22 cellular contexts compared by ENCODE assay signal in genomic region chr17:7137182-7137943, GRCh38. TPM values are rescaled to one million over a fixed set of nuclear protein-coding genes. Genes with fewer than 3 reads are reported as not detected.
DNase-seq lines count a peak whose midpoint lies in the region; ATAC-seq, FAIRE-seq and TF ChIP-seq lines count a peak whose summit lies in the region.
"Had no signal": no experiment of that assay in that cellular context is flagged by ENCODE, and none has a peak within 500 bp of the region (broad histone marks: within the 10 kb centered on the region; RNA-seq: fewer than 3 reads in every experiment).

No MANE protein-coding gene starts in this region.

- TF ChIP-seq POLR2A in endothelial cell of umbilical vein (IDR thresholded peaks at IDR 0.05; ENCODE audit: low read depth, low read length) (no peak), spleen (IDR thresholded peaks at IDR 0.05) (no peak)

- H2BK15ac ChIP-seq in mesendoderm (replicated peaks; ENCODE audit: low read depth) = no peak overlapping the region

- 37 to 54% (median 41%) methylated on average over 13 of the region's 13 CpGs for WGBS in spleen, 5 donors
- WGBS in mesendoderm (ENCODE audit: extremely low coverage, insufficient coverage, low lambda C conversion rate) = no CpG with 5 or more reads among the region's 13 CpGs

- dilution Hi-C loops in endothelial cell of umbilical vein (cut with MboI; ENCODE audit: extremely low pct_ligation_motif_present, low sequenced_read_pairs) = no loop called here

- no peak overlapping the region for H3K23ac ChIP-seq in mesendoderm (ENCODE audit: low read length)

- H3K27me3 ChIP-seq in endothelial cell of umbilical vein (ENCODE audit: control insufficient read depth in 2 of 2, insufficient read depth in 2 of 2, low read length in 2 of 2) = peaks cover 0 to 2% of the 10 kb centered on the region in 2 experiments
- peaks cover 9% of the 10 kb centered on the region for H3K27me3 ChIP-seq in lower lobe of right lung (ENCODE audit: low read depth)
- H3K27me3 ChIP-seq in spleen (replicated peaks in 1 of 7) = peaks cover 0 to 47% (median 8%) of the 10 kb centered on the region in 7 donors
- H3K27me3 ChIP-seq in mesendoderm (ENCODE audit: insufficient read depth, low read length, poor library complexity) = no peaks in the 10 kb centered on the region

- H3K4ac ChIP-seq in mesendoderm (ENCODE audit: low read depth, low read length) = no peak overlapping the region

- H3K18ac ChIP-seq in mesendoderm (ENCODE audit: low read length) = no peak overlapping the region

- intact Hi-C loops in endothelial cell of umbilical vein (cut with micrococcal nuclease) (loop anchor here (5.0 kb wide), 2 partner anchors 160 to 225 kb away; no protein-coding TSS in a partner anchor), lower lobe of right lung (cut with DNase I) (loop anchor here (5.0 kb wide), 1 partner anchor 85 kb away; no protein-coding TSS in a partner anchor), spleen (cut with DNase I; ENCODE audit: low total_unique reads) (loop anchor here (2.0 to 5.0 kb wide), 2 partner anchors 85 to 225 kb away; no protein-coding TSS in a partner anchor)

- H2AFZ ChIP-seq in endothelial cell of umbilical vein (ENCODE audit: low read depth, low read length) = peak overlapping the region; percentile 57

- DNase-seq in NCI-H2171 (lab: John Stamatoyannopoulos, UW) = peak; percentile 42
- DNase-seq in endothelial cell of umbilical vein (ENCODE audit: low read depth, low spot score) = no peak
- DNase-seq in lower lobe of right lung = peak; percentile 68
- peak; percentile 74 for DNase-seq in spleen
- no peak for DNase-seq in mesendoderm
- DNase-seq: activated CD4-positive, alpha-beta T cell treated with anti-CD3 and anti-CD28 coated beads, Interleukin-2, amount 50 U/mL, for 1 hour; activated CD8-positive, alpha-beta memory T cell treated with anti-CD3 and anti-CD28 coated beads, Interleukin-2, amount 50 U/mL, for 48 hours; activated naive CD4-positive, alpha-beta T cell; AML-193; caudate nucleus; Karpas-422; NCI-H1417; SIG-M5 had no signal

- no TSS peak for BruUV-seq in endothelial cell of umbilical vein (replicated peaks; lab: Mats Ljungman, UMichigan)

- CTCF ChIA-PET in endothelial cell of umbilical vein (lab: Charles Lee) = interaction anchor here (0.7 to 10.9 kb wide), 14 partner anchors 9 to 294 kb away, joined by 3 to 223 read pairs (median 6); no protein-coding TSS in a partner anchor

- H2BK120ac ChIP-seq in mesendoderm (ENCODE audit: low read depth, low read length) = no peak overlapping the region

- H3K9me3 ChIP-seq in endothelial cell of umbilical vein (replicated peaks; ENCODE audit: control insufficient read depth, insufficient read depth, low read length) = no peaks in the 10 kb centered on the region
- H3K9me3 ChIP-seq in lower lobe of right lung = no peaks in the 10 kb centered on the region
- H3K9me3 ChIP-seq in spleen = no peaks in the 10 kb centered on the region
- H3K9me3 ChIP-seq: esophagus muscularis mucosa, thoracic aorta had no signal

- H3K36me3 ChIP-seq in endothelial cell of umbilical vein (ENCODE audit: control insufficient read depth in 2 of 2, extremely low read depth in 1 of 2, insufficient read depth in 2 of 2, low read length in 2 of 2) (no peaks in the 10 kb centered on the region), lower lobe of right lung (no peaks in the 10 kb centered on the region), spleen (no peaks in the 10 kb centered on the region), mesendoderm (ENCODE audit: control insufficient read depth, insufficient read depth, low read length) (no peaks in the 10 kb centered on the region)
- H3K36me3 ChIP-seq: esophagus muscularis mucosa, thoracic aorta had no signal

- no peak for TF ChIP-seq CTCF in endothelial cell of umbilical vein (IDR thresholded peaks at IDR 0.05; ENCODE audit: extremely low read depth in 1 of 2, insufficient read depth in 1 of 2, low read depth in 1 of 2, low read length in 2 of 2)
- TF ChIP-seq CTCF in lower lobe of right lung (IDR thresholded peaks at IDR 0.05) = no peak
- TF ChIP-seq CTCF in spleen (IDR thresholded peaks at IDR 0.05 in 8 of 11, conservative IDR thresholded peaks at IDR 0.05 in 3 of 11) = no peak

- H3K4me1 ChIP-seq in endothelial cell of umbilical vein (ENCODE audit: control insufficient read depth, extremely low read depth, insufficient read depth, low read length) (peaks cover 13% of the 10 kb centered on the region), lower lobe of right lung (peaks cover 20% of the 10 kb centered on the region), spleen (peaks cover 8 to 40% (median 24%) of the 10 kb centered on the region in 6 donors), mesendoderm (ENCODE audit: control insufficient read depth, low read depth, low read length) (peaks cover 2% of the 10 kb centered on the region)

- no peaks in the 10 kb centered on the region for H3K79me1 ChIP-seq in mesendoderm (ENCODE audit: low read length)

- H3K4me2 ChIP-seq in endothelial cell of umbilical vein (ENCODE audit: insufficient read depth, low read length) = no peak overlapping the region
- no peak overlapping the region for H3K4me2 ChIP-seq in mesendoderm (ENCODE audit: low read length)

- POLR2A ChIA-PET in endothelial cell of umbilical vein (lab: Charles Lee) = no interaction called here

- H3K56ac ChIP-seq in mesendoderm (ENCODE audit: low read length) = no peak overlapping the region

- no peaks in the 10 kb centered on the region for H4K20me1 ChIP-seq in endothelial cell of umbilical vein (replicated peaks; ENCODE audit: control insufficient read depth, extremely low read depth, insufficient read depth, low read length)

- H3K9ac ChIP-seq in endothelial cell of umbilical vein (replicated peaks; ENCODE audit: extremely low read depth, insufficient read depth, low read length) (no peak overlapping the region), mesendoderm (ENCODE audit: low read length) (no peak overlapping the region)

- no peak overlapping the region for H2AK5ac ChIP-seq in mesendoderm (ENCODE audit: low read length)

- no peak overlapping the region for H3K4me3 ChIP-seq in endothelial cell of umbilical vein (replicated peaks in 1 of 3; ENCODE audit: insufficient read depth in 1 of 3, low read depth in 1 of 3, low read length in 3 of 3)
- H3K4me3 ChIP-seq in lower lobe of right lung = peak overlapping the region; percentile 41
- peak overlapping the region in 2 of 8 donors; percentile 12 to 31 for H3K4me3 ChIP-seq in spleen
- H3K4me3 ChIP-seq in mesendoderm (ENCODE audit: low read length) = no peak overlapping the region
- H3K4me3 ChIP-seq: esophagus muscularis mucosa, thoracic aorta had no signal

- H2BK5ac ChIP-seq in mesendoderm (ENCODE audit: low read length) = no peak overlapping the region

- no peaks in the 10 kb centered on the region for H3K79me2 ChIP-seq in endothelial cell of umbilical vein (ENCODE audit: control insufficient read depth, insufficient read depth, low read length)
- no peaks in the 10 kb centered on the region for H3K79me2 ChIP-seq in mesendoderm (ENCODE audit: control insufficient read depth, insufficient read depth, low read length)

- peak; percentile 34 to 52 for ATAC-seq in lower lobe of right lung
- ATAC-seq in GM21423 (IDR thresholded peaks at IDR 0.05; ENCODE audit: unreplicated experiment) = no peak
- ATAC-seq in GM21576 (IDR thresholded peaks at IDR 0.05; ENCODE audit: unreplicated experiment) = no peak
- ATAC-seq: natural killer cell treated with Interleukin-12 subunit alpha and Interleukin-12 subunit beta and Interleukin-15 and Interleukin-18, amount 100 ng/mL, for 72 hours had no signal

- no peak for FAIRE-seq in endothelial cell of umbilical vein (lab: Jason Lieb, UNC)
- FAIRE-seq: HTR-8/SVneo had no signal

- no peak overlapping the region for H4K8ac ChIP-seq in mesendoderm (ENCODE audit: low read depth, low read length)

- no peaks in the 10 kb centered on the region for H3K9me1 ChIP-seq in endothelial cell of umbilical vein (replicated peaks; ENCODE audit: control insufficient read depth, extremely low read depth, insufficient read depth, low read length)

- H4K5ac ChIP-seq in mesendoderm (ENCODE audit: low read length) = no peak overlapping the region

- H3K27ac ChIP-seq in endothelial cell of umbilical vein (ENCODE audit: insufficient read depth, low read depth, low read length) (no peak overlapping the region), lower lobe of right lung (peak overlapping the region; percentile 74), spleen (peak overlapping the region in 3 of 8 donors; percentile 46 to 68 (median 51)), mesendoderm (ENCODE audit: low read depth, low read length) (no peak overlapping the region)
- H3K27ac ChIP-seq: esophagus muscularis mucosa, thoracic aorta, VCaP had no signal

RNA-seq across cellular contexts. Expression of gene ASGR2, which starts 22.7 kb away (rescaled TPM):
- total RNA-seq in endothelial cell of umbilical vein (not detected in 2 replicates), lower lobe of right lung (1.3 TPM), spleen (10 to 100 TPM in 2 of 7 donors, 1 to 10 TPM in 4, not detected in 1; 2.4 to 10.5 (median 6.2) TPM)
- polyA plus RNA-seq in endothelial cell of umbilical vein (not detected in 2 replicates), spleen (10 to 100 TPM in 1 of 3 donors, 1 to 10 TPM in 2; 2.3 to 35.1 (median 8.8) TPM)
- not detected in 2 replicates for polyA plus RNA-seq in endothelial cell of umbilical vein (2011; cell fraction: cytosol; rRNA removed)
- not detected in 2 replicates for polyA plus RNA-seq in endothelial cell of umbilical vein (2011; cell fraction: nucleus; rRNA removed)
- polyA plus RNA-seq in endothelial cell of umbilical vein (2012) = not detected in 2 replicates
- not detected in 2 replicates for polyA minus RNA-seq in endothelial cell of umbilical vein
- polyA minus RNA-seq in endothelial cell of umbilical vein (2011; cell fraction: cytosol; rRNA and poly(A)+ RNA removed) = not detected
- polyA minus RNA-seq in endothelial cell of umbilical vein (2011; cell fraction: nucleus; rRNA and poly(A)+ RNA removed) = not detected in 2 replicates
- 0.04 TPM for polyA plus RNA-seq in mesendoderm (2013, experiment 1 of 2)
- polyA plus RNA-seq in mesendoderm (2013, experiment 2 of 2) = not detected
- total RNA-seq: T-helper 1 cell treated with Interleukin-12 subunit alpha and Interleukin-12 subunit beta and Interleukin-4 antibody, amounts not matched to agents 30 ng/mL and 1 ng/mL, for 36 hours had no signal

RNA-seq across cellular contexts. Expression of gene ASGR1, which starts 41.8 kb away (rescaled TPM):
- 10.2 and 14.0 TPM in 2 replicates for total RNA-seq in endothelial cell of umbilical vein
- polyA plus RNA-seq in endothelial cell of umbilical vein = 12.5 and 13.7 TPM in 2 replicates
- polyA plus RNA-seq in endothelial cell of umbilical vein (2011; cell fraction: cytosol; rRNA removed) = 6.0 and 9.9 TPM in 2 replicates
- 18.4 and 19.4 TPM in 2 replicates for polyA plus RNA-seq in endothelial cell of umbilical vein (2011; cell fraction: nucleus; rRNA removed)
- polyA plus RNA-seq in endothelial cell of umbilical vein (2012) = 6.9 and 12.8 TPM in 2 replicates
- polyA minus RNA-seq in endothelial cell of umbilical vein = 3.4 and 4.3 TPM in 2 replicates
- not detected for polyA minus RNA-seq in endothelial cell of umbilical vein (2011; cell fraction: cytosol; rRNA and poly(A)+ RNA removed)
- polyA minus RNA-seq in endothelial cell of umbilical vein (2011; cell fraction: nucleus; rRNA and poly(A)+ RNA removed) = 2.1 and 5.3 TPM in 2 replicates
- 5.1 TPM for total RNA-seq in lower lobe of right lung
- 1 to 10 TPM; 1.5 to 7.2 (median 3.7) TPM for total RNA-seq in spleen
- polyA plus RNA-seq in spleen = 10 to 100 TPM in 1 of 3 donors, 1 to 10 TPM in 2; 1.3 to 10.2 (median 6.4) TPM
- 3.4 TPM for polyA plus RNA-seq in mesendoderm (2013, experiment 1 of 2)
- polyA plus RNA-seq in mesendoderm (2013, experiment 2 of 2) = 3.7 TPM

RNA-seq across cellular contexts. Expression of gene CLEC10A, which starts 57.3 kb away (rescaled TPM):
- total RNA-seq in endothelial cell of umbilical vein (not detected in 2 replicates), lower lobe of right lung (7.7 TPM), spleen (10 to 100 TPM in 2 of 7 donors, 1 to 10 TPM in 4, under 1 TPM in 1; 0.85 to 19.5 (median 7.1) TPM)
- polyA plus RNA-seq in endothelial cell of umbilical vein (0.14 and 0.18 TPM in 2 replicates), spleen (10 to 100 TPM in 1 of 3 donors, 1 to 10 TPM in 2; 2.2 to 22.2 (median 6.3) TPM)
- polyA plus RNA-seq in endothelial cell of umbilical vein (2011; cell fraction: cytosol; rRNA removed) = 0.17 and 0.18 TPM in 2 replicates
- polyA plus RNA-seq in endothelial cell of umbilical vein (2011; cell fraction: nucleus; rRNA removed) = 0.17 and 0.25 TPM in 2 replicates
- polyA plus RNA-seq in endothelial cell of umbilical vein (2012) = not detected in 2 replicates
- not detected in 2 replicates for polyA minus RNA-seq in endothelial cell of umbilical vein
- polyA minus RNA-seq in endothelial cell of umbilical vein (2011; cell fraction: cytosol; rRNA and poly(A)+ RNA removed) = not detected
- not detected in 2 replicates for polyA minus RNA-seq in endothelial cell of umbilical vein (2011; cell fraction: nucleus; rRNA and poly(A)+ RNA removed)
- polyA plus RNA-seq in mesendoderm (2013, experiment 1 of 2) = not detected
- polyA plus RNA-seq in mesendoderm (2013, experiment 2 of 2) = not detected
- total RNA-seq: H4; natural killer cell treated with Interleukin-12 subunit alpha and Interleukin-12 subunit beta and Interleukin-15 and Interleukin-18, amount 100 ng/mL, for 72 hours; T-helper 1 cell treated with Interleukin-12 subunit alpha and Interleukin-12 subunit beta and Interleukin-4 antibody, amounts not matched to agents 30 ng/mL and 1 ng/mL, for 36 hours had no signal

Comparison
In these comparisons a context has a peak if more than half of its experiments do, and no peak if none do; other contexts are left out.
1. DNase-seq: peak in NCI-H2171 (single experiment), lower lobe of right lung (single experiment) and spleen (single experiment); none in endothelial cell of umbilical vein (single experiment) and mesendoderm (single experiment).
2. ATAC-seq: peak in lower lobe of right lung (2 of 2); none in GM21423 (single experiment) and GM21576 (single experiment).